8 cellular contexts compared by ENCODE assay signal in genomic region chr12:51270847-51271518, GRCh38. TPM values are rescaled to one million over a fixed set of nuclear protein-coding genes. Genes with fewer than 3 reads are reported as not detected.
DNase-seq lines count a peak whose midpoint lies in the region; FAIRE-seq and TF ChIP-seq lines count a peak whose summit lies in the region.

No MANE protein-coding gene starts in this region.

- no peaks in the 10 kb centered on the region for H3K9me3 ChIP-seq in astrocyte (ENCODE audit: insufficient read depth, low read depth, low read length)
- no peaks in the 10 kb centered on the region for H3K9me3 ChIP-seq in kidney (ENCODE audit: control insufficient read depth in 1 of 2, low read length in 2 of 2)
- no peaks in the 10 kb centered on the region for H3K9me3 ChIP-seq in stomach

- H3K27ac Mint-ChIP-seq in astrocyte (ENCODE audit: unreplicated experiment) = peak overlapping the region; percentile 67

- H3K4me3 ChIP-seq in astrocyte (ENCODE audit: insufficient read depth, low read depth, low read length) (peak overlapping the region; percentile 68), kidney (ENCODE audit: low read length in 2 of 2) (peak overlapping the region; percentile 67 to 76), stomach (peak overlapping the region; percentile 70 to 82 (median 78))

- WGBS in stomach, 5 donors = 20 to 27% (median 22%) methylated on average over 13 of the region's 13 CpGs

- TF ChIP-seq EP300 in stomach (IDR thresholded peaks at IDR 0.05) = no peak

- H3K9ac ChIP-seq in astrocyte (ENCODE audit: low read length) (peak overlapping the region; percentile 82), kidney (ENCODE audit: low read length in 2 of 2) (peak overlapping the region; percentile 33 to 34)

- peak; percentile 54 for DNase-seq in CD1c-positive myeloid dendritic cell (ENCODE audit: extremely low spot score)
- peak; percentile 70 for DNase-seq in HuH-7 (ENCODE audit: low spot score)
- DNase-seq in astrocyte (ENCODE audit: low read depth) = peak; percentile 87
- DNase-seq in kidney = no peak
- no peak for DNase-seq in stomach
- no peak for DNase-seq in NCI-H187 treated with DMSO at 0.1 percent for 48 hours (lab: John Stamatoyannopoulos, UW)
- DNase-seq in iPS-NIHi7 (ENCODE audit: extremely low spot score) = no peak
- DNase-seq in stimulated activated CD8-positive, alpha-beta memory T cell treated with anti-CD3 and anti-CD28 coated beads, Interleukin-4, amount 100 ng/mL, for 48 hours = no peak

- peak; percentile 74 for FAIRE-seq in astrocyte (lab: Jason Lieb, UNC)
- FAIRE-seq in kidney (lab: Jason Lieb, UNC) = no peak

- H3K4me2 ChIP-seq in astrocyte (ENCODE audit: low read length) = peak overlapping the region; percentile 87

- no peaks in the 10 kb centered on the region for H3K9me3 Mint-ChIP-seq in astrocyte (ENCODE audit: unreplicated experiment)

- peaks cover 20% of the 10 kb centered on the region for H3K4me1 ChIP-seq in astrocyte (ENCODE audit: insufficient read depth, low read length)
- H3K4me1 ChIP-seq in kidney (ENCODE audit: control insufficient read depth in 1 of 2, insufficient read depth in 1 of 2, low read depth in 1 of 2, low read length in 2 of 2) = peaks cover 0 to 3% of the 10 kb centered on the region in 2 donors
- H3K4me1 ChIP-seq in stomach = peaks cover 7 to 45% (median 21%) of the 10 kb centered on the region in 4 donors

- peak overlapping the region; percentile 85 for H3K27ac ChIP-seq in astrocyte (ENCODE audit: low read depth, low read length)
- peak overlapping the region; percentile 56 to 59 for H3K27ac ChIP-seq in kidney (ENCODE audit: low read depth in 2 of 2, low read length in 2 of 2)
- peak overlapping the region; percentile 87 to 94 (median 89) for H3K27ac ChIP-seq in stomach

- no peak for TF ChIP-seq POLR2A in stomach (IDR thresholded peaks at IDR 0.05)

- H2AFZ ChIP-seq in astrocyte (ENCODE audit: low read depth, low read length) = peak overlapping the region; percentile 78

- TF ChIP-seq CTCF in astrocyte (IDR thresholded peaks at IDR 0.05; ENCODE audit: insufficient read depth, low read depth, low read length) (no peak), kidney (IDR thresholded peaks at IDR 0.05; ENCODE audit: borderline replicate concordance, extremely low read depth, insufficient read depth) (no peak), stomach (IDR thresholded peaks at IDR 0.05) (no peak)

- H4K20me1 ChIP-seq in astrocyte (ENCODE audit: insufficient read depth, low read length) = no peaks in the 10 kb centered on the region

- peak overlapping the region; percentile 92 for H3K4me3 Mint-ChIP-seq in astrocyte (ENCODE audit: unreplicated experiment)

- H3K27me3 ChIP-seq in astrocyte (ENCODE audit: insufficient read depth, low read length) = no peaks in the 10 kb centered on the region
- H3K27me3 ChIP-seq in stomach = peaks cover 0 to 5% (median 0%) of the 10 kb centered on the region in 3 donors

- H3K36me3 ChIP-seq in astrocyte (ENCODE audit: insufficient read depth, low read length) = no peaks in the 10 kb centered on the region
- no peaks in the 10 kb centered on the region for H3K36me3 ChIP-seq in kidney (ENCODE audit: control insufficient read depth in 1 of 2, insufficient read depth in 2 of 2, low read length in 2 of 2)
- no peaks in the 10 kb centered on the region for H3K36me3 ChIP-seq in stomach

- H3K4me1 Mint-ChIP-seq in astrocyte (ENCODE audit: low read depth, unreplicated experiment) = peaks cover 5% of the 10 kb centered on the region

- no peaks in the 10 kb centered on the region for H3K36me3 Mint-ChIP-seq in astrocyte (ENCODE audit: low read depth, unreplicated experiment)

- peaks cover 33% of the 10 kb centered on the region for H3K79me2 ChIP-seq in astrocyte (ENCODE audit: insufficient read depth, low read length)

- intact Hi-C loops in kidney (cut with DNase I) = no loop called here
- intact Hi-C loops in stomach (cut with DNase I; ENCODE audit: low total_unique reads) = no loop called here

- H3K27me3 Mint-ChIP-seq in astrocyte (ENCODE audit: low read depth, unreplicated experiment) = peaks cover 7% of the 10 kb centered on the region

RNA-seq across cellular contexts. Expression of gene SMAGP, which starts 0.8 kb away (rescaled TPM):
- 1.3 and 3.6 TPM in 2 replicates for total RNA-seq in astrocyte
- total RNA-seq in kidney = 28.5 TPM
- polyA plus RNA-seq in kidney (ENCODE audit: insufficient read depth, low read depth, low replicate concordance) = 22.8 TPM
- total RNA-seq in stomach = 10 to 100 TPM in 4 of 5 donors, 1 to 10 TPM in 1; 2.3 to 74.9 (median 26.8) TPM
- 10 to 100 TPM; 22.7 to 30.3 (median 28.4) TPM for polyA plus RNA-seq in stomach

RNA-seq across cellular contexts. Expression of gene DAZAP2, which starts 32.4 kb away (rescaled TPM):
- total RNA-seq in astrocyte = 87.7 and 92.8 TPM in 2 replicates
- total RNA-seq in kidney = 319 TPM
- 363 TPM for polyA plus RNA-seq in kidney (ENCODE audit: insufficient read depth, low read depth, low replicate concordance)
- 100 to 1,000 TPM in 3 of 5 donors, 10 to 100 TPM in 2; 37.4 to 149 (median 144) TPM for total RNA-seq in stomach
- polyA plus RNA-seq in stomach = 100 to 1,000 TPM; 141 to 547 (median 311) TPM

RNA-seq across cellular contexts. Expression of gene BIN2, which starts 53.0 kb away (rescaled TPM):
- total RNA-seq in astrocyte (not detected in 2 replicates), kidney (15.6 TPM), stomach (10 to 100 TPM in 3 of 5 donors, 1 to 10 TPM in 2; 3.5 to 33.0 (median 14.6) TPM)
- polyA plus RNA-seq in kidney (ENCODE audit: insufficient read depth, low read depth, low replicate concordance) (3.4 TPM), stomach (1 to 10 TPM; 2.2 to 4.4 (median 3.4) TPM)

RNA-seq across cellular contexts. Expression of gene POU6F1, which starts 53.1 kb away (rescaled TPM):
- total RNA-seq in astrocyte (3.6 and 3.7 TPM in 2 replicates), kidney (20.0 TPM), stomach (10 to 100 TPM in 3 of 5 donors, 1 to 10 TPM in 2; 5.9 to 16.8 (median 12.9) TPM)
- polyA plus RNA-seq in kidney (ENCODE audit: insufficient read depth, low read depth, low replicate concordance) (5.2 TPM), stomach (1 to 10 TPM; 3.8 to 5.7 (median 5.1) TPM)

Comparison
In these comparisons a context has a peak if more than half of its experiments do, and no peak if none do; other contexts are left out.
1. DNase-seq: peak in CD1c-positive myeloid dendritic cell (single experiment), HuH-7 (single experiment) and astrocyte (single experiment); none in kidney (single experiment), stomach (single experiment), NCI-H187 treated with DMSO at 0.1 percent for 48 hours (single experiment), iPS-NIHi7 (single experiment) and stimulated activated CD8-positive, alpha-beta memory T cell treated with anti-CD3 and anti-CD28 coated beads, Interleukin-4, amount 100 ng/mL, for 48 hours (single experiment).
2. Peak in every context shown above with its lines, with median percentiles within 50 percentile points of each other: H3K27ac ChIP-seq and H3K4me3 ChIP-seq.